ENCODE assay signal across 32 cellular contexts in the genomic region with DNA sequence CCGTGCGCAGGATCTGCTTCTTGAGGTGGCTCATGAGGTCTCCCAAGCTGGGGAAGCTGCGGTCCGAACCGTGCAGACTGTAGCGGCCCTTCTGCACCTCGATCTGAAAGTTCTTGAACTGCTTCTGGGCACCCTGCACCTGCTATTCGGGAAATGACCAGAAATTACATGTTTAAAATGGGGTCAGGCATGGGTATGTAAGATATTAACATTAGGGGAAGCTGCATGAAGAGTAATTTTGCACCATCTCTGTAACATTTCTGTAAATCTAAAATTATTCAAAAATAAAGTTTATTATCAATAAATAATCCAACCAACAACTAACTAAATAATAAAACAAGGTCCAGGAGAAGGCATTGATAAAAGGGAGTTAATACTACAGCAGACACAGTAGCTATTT.
"Had no signal": no experiment of that assay in that cellular context is flagged by ENCODE, and none has a peak within 500 bp of the region (broad histone marks: within the 10 kb centered on the region; RNA-seq: fewer than 3 reads in every experiment).

No MANE protein-coding gene starts in this region.

- H3K27ac ChIP-seq: brain microvascular endothelial cell, coronary artery, foreskin keratinocyte had no signal

- H3K4me3 ChIP-seq: coronary artery, dorsolateral prefrontal cortex, esophagus muscularis mucosa, gastrocnemius medialis, heart left ventricle had no signal

- H3K4me1 Mint-ChIP-seq: activated CD4-positive, alpha-beta T cell treated with anti-CD3 and anti-CD28 coated beads for 36 hours; endodermal cell had no signal

- H3K27me3 ChIP-seq: brain microvascular endothelial cell, dorsolateral prefrontal cortex, esophagus muscularis mucosa, foreskin keratinocyte, gastrocnemius medialis, heart left ventricle had no signal

- H3K9me3 ChIP-seq: esophagus muscularis mucosa, gastrocnemius medialis, heart left ventricle had no signal

- H3K27me3 Mint-ChIP-seq: activated CD4-positive, alpha-beta memory T cell treated with anti-CD3 and anti-CD28 coated beads for 36 hours; activated CD4-positive, alpha-beta T cell treated with anti-CD3 and anti-CD28 coated beads for 36 hours; activated CD4-positive, alpha-beta T cell treated with anti-CD3 and anti-CD28 coated beads, Interleukin-2, amount 10 ng/mL, durations not matched to agents 24 days and 14 days; activated CD8-positive, alpha-beta memory T cell treated with anti-CD3 and anti-CD28 coated beads, Interleukin-2, amount 10 ng/mL, durations not matched to agents 7 days and 5 days; activated naive CD8-positive, alpha-beta T cell; activated T-helper 17 cell treated with anti-CD3 and anti-CD28 coated beads, Interleukin-2, amount 50 U/mL, for 72 hours; central memory CD8-positive, alpha-beta T cell; dendritic cell treated with granulocyte-macrophage colony-stimulating factor and Interleukin-4, amounts not matched to agents 40 ng/mL and 50 ng/mL, for 4 days had no signal

- H3K9me3 Mint-ChIP-seq: activated CD4-positive, alpha-beta memory T cell treated with anti-CD3 and anti-CD28 coated beads for 36 hours; activated CD4-positive, alpha-beta T cell treated with anti-CD3 and anti-CD28 coated beads, Interleukin-2, amount 10 ng/mL, durations not matched to agents 24 days and 14 days; activated T-helper 17 cell treated with anti-CD3 and anti-CD28 coated beads, Interleukin-2, amount 50 U/mL, for 72 hours; central memory CD8-positive, alpha-beta T cell; dendritic cell treated with granulocyte-macrophage colony-stimulating factor and Interleukin-4, amounts not matched to agents 40 ng/mL and 50 ng/mL, for 4 days; endodermal cell had no signal

- DNase-seq: activated CD4-positive, alpha-beta memory T cell treated with anti-CD3 and anti-CD28 coated beads for 36 hours; activated CD4-positive, alpha-beta T cell treated with anti-CD3 and anti-CD28 coated beads for 36 hours; activated CD4-positive, alpha-beta T cell treated with anti-CD3 and anti-CD28 coated beads, Interleukin-2, amount 10 ng/mL, durations not matched to agents 24 days and 14 days; activated CD4-positive, CD25-positive, alpha-beta regulatory T cell; activated CD4-positive, CD25-positive, alpha-beta regulatory T cell treated with anti-CD3 and anti-CD28 coated beads, Interleukin-2, amount 50 U/mL, for 72 hours; activated CD8-positive, alpha-beta memory T cell treated with anti-CD3 and anti-CD28 coated beads, Interleukin-2, amount 10 ng/mL, durations not matched to agents 7 days and 5 days; activated CD8-positive, alpha-beta memory T cell treated with anti-CD3 and anti-CD28 coated beads, Interleukin-2, amount 50 U/mL, for 4 hours; activated CD8-positive, alpha-beta T cell treated with anti-CD3 and anti-CD28 coated beads, Interleukin-2, amount 10 ng/mL, durations not matched to agents 7 days and 5 days; activated effector memory CD4-positive, alpha-beta T cell treated with Interleukin-2 at 50 U/mL for 16 hours; activated gamma-delta T cell treated with Interleukin-2 at 50 U/mL for 16 hours; activated naive CD4-positive, alpha-beta T cell treated with anti-CD3 and anti-CD28 coated beads, Interleukin-2, amount 50 U/mL, for 16 hours; activated naive CD4-positive, alpha-beta T cell treated with Interleukin-2 at 50 U/mL for 16 hours; activated T-cell treated with anti-CD3 and anti-CD28 coated beads, Interleukin-2, amount 50 U/mL, for 1 hour; amniotic stem cell; anterior cingulate cortex; brain microvascular endothelial cell; dorsolateral prefrontal cortex; effector memory CD4-positive, alpha-beta T cell; endodermal cell; erythroblast; foreskin keratinocyte; gastrocnemius medialis; glutamatergic neuron; heart left ventricle; T-helper 1 cell; T-helper 2 cell had no signal

- H3K27ac Mint-ChIP-seq: activated CD4-positive, alpha-beta memory T cell treated with anti-CD3 and anti-CD28 coated beads for 36 hours; activated CD4-positive, alpha-beta T cell treated with anti-CD3 and anti-CD28 coated beads for 36 hours; activated CD4-positive, alpha-beta T cell treated with anti-CD3 and anti-CD28 coated beads, Interleukin-2, amount 10 ng/mL, durations not matched to agents 24 days and 14 days; activated CD8-positive, alpha-beta memory T cell treated with anti-CD3 and anti-CD28 coated beads, Interleukin-2, amount 10 ng/mL, durations not matched to agents 7 days and 5 days; activated CD8-positive, alpha-beta T cell treated with anti-CD3 and anti-CD28 coated beads, Interleukin-2, amount 10 ng/mL, durations not matched to agents 7 days and 5 days; dendritic cell treated with granulocyte-macrophage colony-stimulating factor and Interleukin-4, amounts not matched to agents 40 ng/mL and 50 ng/mL, for 4 days; endodermal cell had no signal

- H3K4me1 ChIP-seq: foreskin keratinocyte had no signal

- ATAC-seq: activated CD4-positive, alpha-beta T cell treated with anti-CD3 and anti-CD28 coated beads for 36 hours; activated CD8-positive, alpha-beta memory T cell treated with anti-CD3 and anti-CD28 coated beads, Interleukin-2, amount 10 ng/mL, durations not matched to agents 7 days and 5 days; activated CD8-positive, alpha-beta T cell treated with anti-CD3 and anti-CD28 coated beads, Interleukin-2, amount 10 ng/mL, durations not matched to agents 7 days and 5 days; activated T-helper 17 cell treated with anti-CD3 and anti-CD28 coated beads, Interleukin-2, amount 50 U/mL, for 72 hours; foreskin keratinocyte; heart left ventricle had no signal

- H3K4me3 Mint-ChIP-seq: activated CD4-positive, alpha-beta memory T cell treated with anti-CD3 and anti-CD28 coated beads for 36 hours; activated CD4-positive, alpha-beta T cell treated with anti-CD3 and anti-CD28 coated beads for 36 hours; activated CD4-positive, alpha-beta T cell treated with anti-CD3 and anti-CD28 coated beads, Interleukin-2, amount 10 ng/mL, durations not matched to agents 24 days and 14 days; activated CD8-positive, alpha-beta memory T cell treated with anti-CD3 and anti-CD28 coated beads, Interleukin-2, amount 10 ng/mL, durations not matched to agents 7 days and 5 days; activated CD8-positive, alpha-beta T cell treated with anti-CD3 and anti-CD28 coated beads, Interleukin-2, amount 10 ng/mL, durations not matched to agents 7 days and 5 days; activated naive CD8-positive, alpha-beta T cell; activated T-helper 17 cell treated with anti-CD3 and anti-CD28 coated beads, Interleukin-2, amount 50 U/mL, for 72 hours; central memory CD8-positive, alpha-beta T cell; dendritic cell treated with granulocyte-macrophage colony-stimulating factor and Interleukin-4, amounts not matched to agents 40 ng/mL and 50 ng/mL, for 4 days; endodermal cell had no signal
